8 cellular contexts compared by ENCODE assay signal in genomic region chr20:31603822-31604566, GRCh38. TPM values are rescaled to one million over a fixed set of nuclear protein-coding genes. Genes with fewer than 3 reads are reported as not detected.
A peak's percentile ranks its signal among the peaks of the same experiment; 100 is the strongest.
DNase-seq lines count a peak whose midpoint lies in the region; ATAC-seq and FAIRE-seq lines count a peak whose summit lies in the region.

No MANE protein-coding gene starts in this region.

- no peak for FAIRE-seq in GM18507 (lab: Jason Lieb, UNC)

- peaks cover 29% of the 10 kb centered on the region for H3K4me1 Mint-ChIP-seq in activated CD4-positive, alpha-beta T cell treated with anti-CD3 and anti-CD28 coated beads, Interleukin-2, amount 10 ng/mL, durations not matched to agents 7 days and 5 days

- ATAC-seq in HG03520 (IDR thresholded peaks at IDR 0.05; ENCODE audit: unreplicated experiment) (peak; percentile 34), HG03460 (IDR thresholded peaks at IDR 0.05; ENCODE audit: unreplicated experiment) (no peak)

- POLR2A ChIA-PET in activated CD4-positive, alpha-beta T cell treated with anti-CD3 and anti-CD28 coated beads, Interleukin-2, amount 10 ng/mL, durations not matched to agents 7 days and 5 days (lab: Charles Lee): interaction anchor here (1.8 kb wide), 1 partner anchor 31 kb away, joined by 9 read pairs; no protein-coding TSS in a partner anchor

- DNase-seq in GM18507 (ENCODE audit: extremely low spot score, insufficient read length, low read depth): peak; percentile 60
- DNase-seq in NCI-H748 (lab: John Stamatoyannopoulos, UW; ENCODE audit: unreplicated experiment): peak; percentile 100
- DNase-seq in activated CD4-positive, alpha-beta T cell treated with anti-CD3 and anti-CD28 coated beads, Interleukin-2, amount 10 ng/mL, durations not matched to agents 7 days and 5 days: peak; percentile 85
- DNase-seq in dedifferentiated amniotic fluid mesenchymal stem cell (ENCODE audit: extremely low spot score): peak; percentile 87
- peak; percentile 100 for DNase-seq in left kidney (ENCODE audit: low read depth, low spot score)
- peak; percentile 24 to 39 for DNase-seq in stimulated activated CD4-positive, alpha-beta T cell treated with anti-CD3 and anti-CD28 coated beads, Interleukin-1b, Interleukin-23, amount 100 ng/mL, for 1 hour (ENCODE audit: low read depth in 2 of 2)

- no peaks in the 10 kb centered on the region for H3K36me3 Mint-ChIP-seq in activated CD4-positive, alpha-beta T cell treated with anti-CD3 and anti-CD28 coated beads, Interleukin-2, amount 10 ng/mL, durations not matched to agents 7 days and 5 days (ENCODE audit: low read depth)

- no peaks in the 10 kb centered on the region for H3K9me3 Mint-ChIP-seq in activated CD4-positive, alpha-beta T cell treated with anti-CD3 and anti-CD28 coated beads, Interleukin-2, amount 10 ng/mL, durations not matched to agents 7 days and 5 days

- H3K27me3 Mint-ChIP-seq in activated CD4-positive, alpha-beta T cell treated with anti-CD3 and anti-CD28 coated beads, Interleukin-2, amount 10 ng/mL, durations not matched to agents 7 days and 5 days: peaks cover 46% of the 10 kb centered on the region

- H3K27ac Mint-ChIP-seq in activated CD4-positive, alpha-beta T cell treated with anti-CD3 and anti-CD28 coated beads, Interleukin-2, amount 10 ng/mL, durations not matched to agents 7 days and 5 days: peak overlapping the region; percentile 33

- CTCF ChIA-PET in activated CD4-positive, alpha-beta T cell treated with anti-CD3 and anti-CD28 coated beads, Interleukin-2, amount 10 ng/mL, durations not matched to agents 7 days and 5 days (lab: Charles Lee): interaction anchor here (1.1 to 5.9 kb wide), 9 partner anchors 8 to 120 kb away, joined by 3 to 53 read pairs (median 15); partner anchors contain the start of gene BCL2L1

- peak overlapping the region; percentile 84 for H3K4me3 Mint-ChIP-seq in activated CD4-positive, alpha-beta T cell treated with anti-CD3 and anti-CD28 coated beads, Interleukin-2, amount 10 ng/mL, durations not matched to agents 7 days and 5 days

RNA-seq across cellular contexts. Expression of gene ID1, which starts 1.1 kb away (rescaled TPM):
- total RNA-seq in activated CD4-positive, alpha-beta T cell treated with anti-CD3 and anti-CD28 coated beads, Interleukin-2, amount 10 ng/mL, durations not matched to agents 7 days and 5 days: 1 to 10 TPM in 1 of 2 experiments, under 1 TPM in 1; 0.85 to 1.4 TPM

RNA-seq across cellular contexts. Expression of gene COX4I2, which starts 33.7 kb away (rescaled TPM):
- not detected for total RNA-seq in activated CD4-positive, alpha-beta T cell treated with anti-CD3 and anti-CD28 coated beads, Interleukin-2, amount 10 ng/mL, durations not matched to agents 7 days and 5 days

Comparison
In these comparisons a context has a peak if more than half of its experiments do, and no peak if none do; other contexts are left out.
1. DNase-seq: peak in every context shown above with its lines; median percentile 100 in NCI-H748; 100 in left kidney; 87 in dedifferentiated amniotic fluid mesenchymal stem cell; 85 in activated CD4-positive, alpha-beta T cell treated with anti-CD3 and anti-CD28 coated beads, Interleukin-2, amount 10 ng/mL, durations not matched to agents 7 days and 5 days; 60 in GM18507; 32 in stimulated activated CD4-positive, alpha-beta T cell treated with anti-CD3 and anti-CD28 coated beads, Interleukin-1b, Interleukin-23, amount 100 ng/mL, for 1 hour.